In the genomic region with DNA sequence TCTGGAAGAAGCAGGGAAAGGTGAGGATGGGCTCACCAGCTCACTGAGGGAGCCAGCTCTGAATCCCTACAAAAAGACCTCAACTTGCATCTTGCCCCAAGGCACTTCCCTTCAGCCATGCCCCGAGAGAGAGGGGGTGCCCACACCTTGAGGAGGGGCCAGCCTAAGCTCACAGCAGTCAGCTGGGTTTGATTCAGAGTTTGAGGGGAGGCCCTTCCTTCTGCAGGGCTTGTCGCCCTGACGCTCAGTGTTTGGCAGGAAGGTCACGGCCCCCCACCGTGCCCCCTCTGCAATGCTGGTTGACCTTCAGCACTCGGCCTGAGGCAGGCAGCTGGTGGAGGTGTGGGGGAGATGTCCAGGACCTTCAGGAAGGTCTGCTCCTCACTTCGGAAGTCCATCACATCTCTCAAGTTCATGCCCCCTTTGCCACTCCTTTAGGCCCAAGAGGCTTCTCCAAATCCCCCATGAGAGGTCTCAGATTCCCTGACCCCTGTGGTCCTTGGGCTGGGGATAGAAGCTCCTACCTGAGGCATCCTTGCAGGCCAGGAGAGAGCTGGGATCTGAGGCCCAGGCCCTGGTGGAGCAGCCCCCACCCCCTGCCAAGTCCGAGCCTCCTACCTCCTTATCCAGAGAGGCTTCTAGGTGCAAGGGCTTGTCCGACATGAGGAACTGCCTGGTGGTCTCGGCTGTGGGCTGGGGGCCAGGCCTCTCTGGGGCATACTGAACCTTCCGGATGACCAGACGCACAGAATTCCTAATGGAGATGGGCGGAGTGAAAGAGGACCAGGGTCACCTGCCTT, we compare ENCODE assay signal across 16 cellular contexts. TPM values are rescaled to one million over a fixed set of nuclear protein-coding genes. Genes with fewer than 3 reads are reported as not detected.
DNase-seq lines count a peak whose midpoint lies in the region; ATAC-seq and TF ChIP-seq lines count a peak whose summit lies in the region.
"Had no signal": no experiment of that assay in that cellular context is flagged by ENCODE, and none has a peak within 500 bp of the region (broad histone marks: within the 10 kb centered on the region; RNA-seq: fewer than 3 reads in every experiment).

No MANE protein-coding gene starts in this region.

- H3K4me3 ChIP-seq in CD8-positive, alpha-beta T cell (ENCODE audit: low read depth, low read length): no peak overlapping the region
- H3K4me3 ChIP-seq: colonic mucosa, pancreas had no signal

- H3K4me1 ChIP-seq in CD8-positive, alpha-beta T cell (ENCODE audit: insufficient read depth, low read length): peaks cover 68% of the 10 kb centered on the region
- H3K4me1 ChIP-seq: colonic mucosa, pancreas had no signal

- H3K4me1 Mint-ChIP-seq in activated naive CD4-positive, alpha-beta T cell treated with anti-CD3 and anti-CD28 coated beads, Interleukin-2, amount 10 ng/mL, durations not matched to agents 7 days and 5 days: peaks cover 52% of the 10 kb centered on the region
- H3K4me1 Mint-ChIP-seq in CD8-positive, alpha-beta T cell (ENCODE audit: low read depth): peaks cover 59% of the 10 kb centered on the region
- peaks cover 47% of the 10 kb centered on the region for H3K4me1 Mint-ChIP-seq in dendritic cell treated with granulocyte-macrophage colony-stimulating factor and Interleukin-4, amounts not matched to agents 40 ng/mL and 50 ng/mL, for 4 days (ENCODE audit: low read depth)

- no peaks in the 10 kb centered on the region for H3K27me3 Mint-ChIP-seq in activated naive CD4-positive, alpha-beta T cell treated with anti-CD3 and anti-CD28 coated beads, Interleukin-2, amount 10 ng/mL, durations not matched to agents 7 days and 5 days
- no peaks in the 10 kb centered on the region for H3K27me3 Mint-ChIP-seq in CD8-positive, alpha-beta T cell (ENCODE audit: low read depth)
- no peaks in the 10 kb centered on the region for H3K27me3 Mint-ChIP-seq in dendritic cell treated with granulocyte-macrophage colony-stimulating factor and Interleukin-4, amounts not matched to agents 40 ng/mL and 50 ng/mL, for 4 days

- no peak for ATAC-seq in CD8-positive, alpha-beta T cell
- no peak for ATAC-seq in sciatic nerve
- no peak for ATAC-seq in GM21367 (IDR thresholded peaks at IDR 0.05; ENCODE audit: unreplicated experiment)
- no peak for ATAC-seq in left lobe of liver
- ATAC-seq: left colon, pancreas had no signal

- H3K27me3 ChIP-seq in CD8-positive, alpha-beta T cell (ENCODE audit: insufficient read depth, low read length): no peaks in the 10 kb centered on the region
- H3K27me3 ChIP-seq: colonic mucosa, pancreas had no signal

- peak; percentile 13 for DNase-seq in activated naive CD4-positive, alpha-beta T cell treated with anti-CD3 and anti-CD28 coated beads, Interleukin-2, amount 10 ng/mL, durations not matched to agents 7 days and 5 days
- no peak for DNase-seq in activated naive CD4-positive, alpha-beta T cell treated with Interleukin-2 at 50 U/mL for 16 hours
- peak in 1 of 7 experiments; percentile 50 for DNase-seq in CD8-positive, alpha-beta T cell
- DNase-seq in sciatic nerve (ENCODE audit: low spot score): peak; percentile 56
- DNase-seq in left lobe of liver (ENCODE audit: low spot score): no peak
- DNase-seq in COLO668 (lab: John Stamatoyannopoulos, UW; ENCODE audit: unreplicated experiment): no peak
- DNase-seq: Calu3, colonic mucosa, foreskin fibroblast, HCEC 1CT, MM.1S, NCI-H146 had no signal

- H3K36me3 Mint-ChIP-seq in activated naive CD4-positive, alpha-beta T cell treated with anti-CD3 and anti-CD28 coated beads, Interleukin-2, amount 10 ng/mL, durations not matched to agents 7 days and 5 days: peaks cover 19% of the 10 kb centered on the region
- H3K36me3 Mint-ChIP-seq in CD8-positive, alpha-beta T cell: peaks cover 60% of the 10 kb centered on the region
- peaks cover 100% of the 10 kb centered on the region for H3K36me3 Mint-ChIP-seq in dendritic cell treated with granulocyte-macrophage colony-stimulating factor and Interleukin-4, amounts not matched to agents 40 ng/mL and 50 ng/mL, for 4 days (ENCODE audit: low read depth)

- H3K27ac Mint-ChIP-seq in activated naive CD4-positive, alpha-beta T cell treated with anti-CD3 and anti-CD28 coated beads, Interleukin-2, amount 10 ng/mL, durations not matched to agents 7 days and 5 days: peak overlapping the region; percentile 99
- H3K27ac Mint-ChIP-seq in CD8-positive, alpha-beta T cell: peak overlapping the region; percentile 97
- H3K27ac Mint-ChIP-seq in dendritic cell treated with granulocyte-macrophage colony-stimulating factor and Interleukin-4, amounts not matched to agents 40 ng/mL and 50 ng/mL, for 4 days: peak overlapping the region; percentile 67

- no peaks in the 10 kb centered on the region for H3K9me3 ChIP-seq in CD8-positive, alpha-beta T cell (ENCODE audit: low read length)
- H3K9me3 ChIP-seq: colonic mucosa, pancreas had no signal

- H3K36me3 ChIP-seq in CD8-positive, alpha-beta T cell (ENCODE audit: insufficient read depth, low read length): peaks cover 8% of the 10 kb centered on the region

- CTCF ChIA-PET in activated naive CD4-positive, alpha-beta T cell treated with anti-CD3 and anti-CD28 coated beads, Interleukin-2, amount 10 ng/mL, durations not matched to agents 7 days and 5 days (lab: Charles Lee): interaction anchor here (3.1 to 11.5 kb wide), 2 partner anchors 29 to 107 kb away, joined by 17 to 389 read pairs; no protein-coding TSS in a partner anchor
- CTCF ChIA-PET in CD8-positive, alpha-beta T cell (lab: Charles Lee): interaction anchor here (1.3 to 17.5 kb wide), 7 partner anchors 8 to 254 kb away, joined by 5 to 650 read pairs (median 25); partner anchors contain the start of gene TPBGL

- H3K27ac ChIP-seq in CD8-positive, alpha-beta T cell (ENCODE audit: low read depth, low read length): peak overlapping the region; percentile 53
- H3K27ac ChIP-seq: colonic mucosa, pancreas had no signal

- intact Hi-C loops in CD8-positive, alpha-beta T cell (cut with DNase I, micrococcal nuclease): loop anchor here in 1 of 2 experiments (5.0 kb wide), 1 partner anchor 69 kb away; no protein-coding TSS in a partner anchor
- intact Hi-C loops in dendritic cell treated with granulocyte-macrophage colony-stimulating factor and Interleukin-4, amounts not matched to agents 40 ng/mL and 50 ng/mL, for 4 days (cut with micrococcal nuclease): no loop called here
- intact Hi-C loops in sciatic nerve (cut with DNase I): no loop called here

- POLR2A ChIA-PET in CD8-positive, alpha-beta T cell (lab: Charles Lee): interaction anchor here (0.5 to 3.3 kb wide), 3 partner anchors 17 to 123 kb away, joined by 3 to 18 read pairs (median 16); no protein-coding TSS in a partner anchor

- no peaks in the 10 kb centered on the region for H3K9me3 Mint-ChIP-seq in activated naive CD4-positive, alpha-beta T cell treated with anti-CD3 and anti-CD28 coated beads, Interleukin-2, amount 10 ng/mL, durations not matched to agents 7 days and 5 days
- no peaks in the 10 kb centered on the region for H3K9me3 Mint-ChIP-seq in CD8-positive, alpha-beta T cell
- H3K9me3 Mint-ChIP-seq in dendritic cell treated with granulocyte-macrophage colony-stimulating factor and Interleukin-4, amounts not matched to agents 40 ng/mL and 50 ng/mL, for 4 days: no peaks in the 10 kb centered on the region

- no peak for TF ChIP-seq CTCF in CD8-positive, alpha-beta T cell (IDR thresholded peaks at IDR 0.05)

- no peak overlapping the region for H3K4me3 Mint-ChIP-seq in activated naive CD4-positive, alpha-beta T cell treated with anti-CD3 and anti-CD28 coated beads, Interleukin-2, amount 10 ng/mL, durations not matched to agents 7 days and 5 days
- no peak overlapping the region for H3K4me3 Mint-ChIP-seq in CD8-positive, alpha-beta T cell
- H3K4me3 Mint-ChIP-seq in dendritic cell treated with granulocyte-macrophage colony-stimulating factor and Interleukin-4, amounts not matched to agents 40 ng/mL and 50 ng/mL, for 4 days: no peak overlapping the region

RNA-seq across cellular contexts. Expression of gene TPBGL, which starts 37.6 kb away (rescaled TPM):
- total RNA-seq in CD8-positive, alpha-beta T cell: under 1 TPM; 0.31 to 0.43 TPM
- 0.31 TPM for total RNA-seq in sciatic nerve
- total RNA-seq in left lobe of liver: not detected
- total RNA-seq: Calu3 had no signal

Comparison
In these comparisons a context has a peak if more than half of its experiments do, and no peak if none do; other contexts are left out.
1. DNase-seq: peak in activated naive CD4-positive, alpha-beta T cell treated with anti-CD3 and anti-CD28 coated beads, Interleukin-2, amount 10 ng/mL, durations not matched to agents 7 days and 5 days (single experiment) and sciatic nerve (single experiment); none in activated naive CD4-positive, alpha-beta T cell treated with Interleukin-2 at 50 U/mL for 16 hours (single experiment), left lobe of liver (single experiment) and COLO668 (single experiment).
2. Peak in every context shown above with its lines, with median percentiles within 50 percentile points of each other: H3K27ac Mint-ChIP-seq.